ENCODE assay signal across 15 cellular contexts in genomic region chr2:74501335-74502071, GRCh38. TPM values are rescaled to one million over a fixed set of nuclear protein-coding genes. Genes with fewer than 3 reads are reported as not detected.
DNase-seq lines count a peak whose midpoint lies in the region; ATAC-seq, FAIRE-seq and TF ChIP-seq lines count a peak whose summit lies in the region.
"Had no signal": no experiment of that assay in that cellular context is flagged by ENCODE, and none has a peak within 500 bp of the region (broad histone marks: within the 10 kb centered on the region; RNA-seq: fewer than 3 reads in every experiment).

No MANE protein-coding gene starts in this region.

- no peaks in the 10 kb centered on the region for H3K9me3 ChIP-seq in liver (ENCODE audit: control insufficient read depth in 4 of 4, low read length in 3 of 4)
- H3K9me3 ChIP-seq: tibial artery had no signal

- peaks cover 0 to 6% (median 4%) of the 10 kb centered on the region in 4 donors for H3K36me3 ChIP-seq in liver (ENCODE audit: control insufficient read depth in 4 of 4, insufficient read depth in 3 of 4, low read depth in 1 of 4, low read length in 3 of 4)

- ATAC-seq in stimulated activated naive CD8-positive, alpha-beta T cell treated with anti-CD3 and anti-CD28 coated beads, Interleukin-15, amount 100 ng/mL, for 72 hours = no peak
- no peak for ATAC-seq in stimulated activated naive CD8-positive, alpha-beta T cell treated with anti-CD3 and anti-CD28 coated beads, Interleukin-15, Interleukin-2, amounts not matched to agents 100 U/mL and 50 U/mL, for 24 hours
- ATAC-seq in HG03135 (IDR thresholded peaks at IDR 0.05; ENCODE audit: unreplicated experiment) (no peak), GM18498 (IDR thresholded peaks at IDR 0.05; ENCODE audit: unreplicated experiment) (no peak)

- peak overlapping the region; percentile 80 to 87 for H3K4me3 Mint-ChIP-seq in stimulated activated naive CD8-positive, alpha-beta T cell treated with anti-CD3 and anti-CD28 coated beads, Interleukin-15, amount 100 ng/mL, for 72 hours
- H3K4me3 Mint-ChIP-seq in activated T-helper 1 cell treated with anti-CD3 and anti-CD28 coated beads, Interleukin-12 subunit alpha, Interleukin-12 subunit beta, Interleukin-2, Interleukin-4 antibody, amounts not matched to agents 30 ng/mL and 10 ng/mL and 1 ng/mL, durations not matched to agents 14 hours and 24 hours and 36 hours = peak overlapping the region; percentile 51

- peaks cover 24 to 87% (median 72%) of the 10 kb centered on the region in 4 donors for H3K4me1 ChIP-seq in liver (ENCODE audit: control insufficient read depth in 4 of 4, insufficient read depth in 4 of 4, low read length in 3 of 4)

- peaks cover 43% of the 10 kb centered on the region for H3K36me3 Mint-ChIP-seq in activated T-helper 1 cell treated with anti-CD3 and anti-CD28 coated beads, Interleukin-12 subunit alpha, Interleukin-12 subunit beta, Interleukin-2, Interleukin-4 antibody, amounts not matched to agents 30 ng/mL and 10 ng/mL and 1 ng/mL, durations not matched to agents 14 hours and 24 hours and 36 hours (ENCODE audit: low read depth)

- peak; percentile 46 for FAIRE-seq in urothelium cell line (lab: Jason Lieb, UNC)
- FAIRE-seq: GM12891 had no signal

- DNase-seq in stimulated activated naive CD8-positive, alpha-beta T cell treated with anti-CD3 and anti-CD28 coated beads, Interleukin-15, amount 100 ng/mL, for 72 hours = no peak
- DNase-seq in stimulated activated naive CD8-positive, alpha-beta T cell treated with anti-CD3 and anti-CD28 coated beads, Interleukin-15, Interleukin-2, amounts not matched to agents 100 U/mL and 50 U/mL, for 24 hours = no peak
- no peak for DNase-seq in activated T-helper 1 cell treated with anti-CD3 and anti-CD28 coated beads, Interleukin-12 subunit alpha, Interleukin-12 subunit beta, Interleukin-2, Interleukin-4 antibody, amounts not matched to agents 30 ng/mL and 10 ng/mL and 1 ng/mL, durations not matched to agents 14 hours and 24 hours and 36 hours (ENCODE audit: low spot score)
- DNase-seq in urothelium cell line (ENCODE audit: low spot score) = peak; percentile 22
- no peak for DNase-seq in stimulated activated CD4-positive, alpha-beta T cell treated with anti-CD3 and anti-CD28 coated beads, Interleukin-4, amount 100 ng/mL, for 24 hours
- DNase-seq: midbrain; NCI-H1092 treated with DMSO at 0.1 percent for 48 hours; stimulated activated CD4-positive, alpha-beta T cell treated with anti-CD3 and anti-CD28 coated beads, Interleukin-2, amount 100 ng/mL, for 48 hours; tibial artery had no signal

- TF ChIP-seq CTCF in liver (IDR thresholded peaks at IDR 0.05; ENCODE audit: low read depth, low read length, missing input control) = no peak

- peaks cover 73% of the 10 kb centered on the region for H3K4me1 Mint-ChIP-seq in stimulated activated naive CD8-positive, alpha-beta T cell treated with anti-CD3 and anti-CD28 coated beads, Interleukin-15, amount 100 ng/mL, for 72 hours
- H3K4me1 Mint-ChIP-seq in activated T-helper 1 cell treated with anti-CD3 and anti-CD28 coated beads, Interleukin-12 subunit alpha, Interleukin-12 subunit beta, Interleukin-2, Interleukin-4 antibody, amounts not matched to agents 30 ng/mL and 10 ng/mL and 1 ng/mL, durations not matched to agents 14 hours and 24 hours and 36 hours (ENCODE audit: low read depth) = peaks cover 68% of the 10 kb centered on the region

- H3K27me3 ChIP-seq in liver (ENCODE audit: control insufficient read depth in 4 of 4, insufficient read depth in 4 of 4, low read length in 3 of 4) = no peaks in the 10 kb centered on the region

- intact Hi-C loops in activated T-helper 1 cell treated with anti-CD3 and anti-CD28 coated beads, Interleukin-12 subunit alpha, Interleukin-12 subunit beta, Interleukin-2, Interleukin-4 antibody, amounts not matched to agents 30 ng/mL and 10 ng/mL and 1 ng/mL, durations not matched to agents 14 hours and 24 hours and 36 hours (cut with micrococcal nuclease) = no loop called here

- H3K4me3 ChIP-seq in liver (ENCODE audit: low read depth in 1 of 3, low read length in 3 of 3) = peak overlapping the region in 2 of 3 donors; percentile 76 to 97

- no peak for TF ChIP-seq RAD21 in liver (IDR thresholded peaks at IDR 0.05)

- no peak overlapping the region for H3K27ac Mint-ChIP-seq in stimulated activated naive CD8-positive, alpha-beta T cell treated with anti-CD3 and anti-CD28 coated beads, Interleukin-15, amount 100 ng/mL, for 72 hours
- H3K27ac Mint-ChIP-seq in activated T-helper 1 cell treated with anti-CD3 and anti-CD28 coated beads, Interleukin-12 subunit alpha, Interleukin-12 subunit beta, Interleukin-2, Interleukin-4 antibody, amounts not matched to agents 30 ng/mL and 10 ng/mL and 1 ng/mL, durations not matched to agents 14 hours and 24 hours and 36 hours = peak overlapping the region; percentile 26

- H3K9ac ChIP-seq in liver (ENCODE audit: low read depth in 1 of 2, low read length in 2 of 2) = no peak overlapping the region

- H3K27ac ChIP-seq in liver (ENCODE audit: low read depth in 1 of 2, low read length in 2 of 2) = peak overlapping the region in 1 of 2 donors; percentile 93
- H3K27ac ChIP-seq: C4-2B, tibial artery had no signal

- H3K27me3 Mint-ChIP-seq in stimulated activated naive CD8-positive, alpha-beta T cell treated with anti-CD3 and anti-CD28 coated beads, Interleukin-15, amount 100 ng/mL, for 72 hours = peaks cover 79% of the 10 kb centered on the region
- peaks cover 46% of the 10 kb centered on the region for H3K27me3 Mint-ChIP-seq in activated T-helper 1 cell treated with anti-CD3 and anti-CD28 coated beads, Interleukin-12 subunit alpha, Interleukin-12 subunit beta, Interleukin-2, Interleukin-4 antibody, amounts not matched to agents 30 ng/mL and 10 ng/mL and 1 ng/mL, durations not matched to agents 14 hours and 24 hours and 36 hours (ENCODE audit: insufficient read depth)

- H3K9me3 Mint-ChIP-seq in stimulated activated naive CD8-positive, alpha-beta T cell treated with anti-CD3 and anti-CD28 coated beads, Interleukin-15, amount 100 ng/mL, for 72 hours = no peaks in the 10 kb centered on the region
- H3K9me3 Mint-ChIP-seq in activated T-helper 1 cell treated with anti-CD3 and anti-CD28 coated beads, Interleukin-12 subunit alpha, Interleukin-12 subunit beta, Interleukin-2, Interleukin-4 antibody, amounts not matched to agents 30 ng/mL and 10 ng/mL and 1 ng/mL, durations not matched to agents 14 hours and 24 hours and 36 hours = no peaks in the 10 kb centered on the region

- WGBS in liver = 48% methylated on average over 18 of the region's 18 CpGs

TF ChIP-seq in liver, 16 proteins besides CTCF, POLR2A, EP300 and RAD21:
- TF ChIP-seq HNF4G (IDR thresholded peaks at IDR 0.05) = no peak
- TF ChIP-seq REST (IDR thresholded peaks at IDR 0.05) = peak; percentile 93
- no peak for TF ChIP-seq FOXA1 (IDR thresholded peaks at IDR 0.05)
- TF ChIP-seq NR2F2 (IDR thresholded peaks at IDR 0.05) = no peak

RNA-seq across cellular contexts. Expression of gene LBX2, which starts 2.1 kb away (rescaled TPM):
- 0.54 and 1.1 TPM in 2 replicates for total RNA-seq in activated T-helper 1 cell treated with anti-CD3 and anti-CD28 coated beads, Interleukin-12 subunit alpha, Interleukin-12 subunit beta, Interleukin-2, Interleukin-4 antibody, amounts not matched to agents 30 ng/mL and 10 ng/mL and 1 ng/mL, durations not matched to agents 14 hours and 24 hours and 36 hours
- 1 to 10 TPM in 1 of 2 donors, under 1 TPM in 1; 0.84 to 2.7 TPM for total RNA-seq in liver
- 1 to 10 TPM; 2.3 to 2.8 TPM for polyA plus RNA-seq in liver

RNA-seq across cellular contexts. Expression of gene PCGF1, which starts 6.0 kb away (rescaled TPM):
- 41.9 and 45.0 TPM in 2 replicates for total RNA-seq in activated T-helper 1 cell treated with anti-CD3 and anti-CD28 coated beads, Interleukin-12 subunit alpha, Interleukin-12 subunit beta, Interleukin-2, Interleukin-4 antibody, amounts not matched to agents 30 ng/mL and 10 ng/mL and 1 ng/mL, durations not matched to agents 14 hours and 24 hours and 36 hours
- total RNA-seq in liver = 10 to 100 TPM in 1 of 2 donors, 1 to 10 TPM in 1; 3.3 to 11.1 TPM
- polyA plus RNA-seq in liver = 10 to 100 TPM; 10.6 to 12.5 TPM

RNA-seq across cellular contexts. Expression of gene TLX2, which starts 12.7 kb away (rescaled TPM):
- total RNA-seq in activated T-helper 1 cell treated with anti-CD3 and anti-CD28 coated beads, Interleukin-12 subunit alpha, Interleukin-12 subunit beta, Interleukin-2, Interleukin-4 antibody, amounts not matched to agents 30 ng/mL and 10 ng/mL and 1 ng/mL, durations not matched to agents 14 hours and 24 hours and 36 hours = 1.2 and 1.5 TPM in 2 replicates
- total RNA-seq in liver = not detected
- polyA plus RNA-seq in liver = not detected
- polyA plus RNA-seq: fibroblast of lung had no signal

RNA-seq across cellular contexts. Expression of gene TTC31, which starts 18.6 kb away (rescaled TPM):
- total RNA-seq in activated T-helper 1 cell treated with anti-CD3 and anti-CD28 coated beads, Interleukin-12 subunit alpha, Interleukin-12 subunit beta, Interleukin-2, Interleukin-4 antibody, amounts not matched to agents 30 ng/mL and 10 ng/mL and 1 ng/mL, durations not matched to agents 14 hours and 24 hours and 36 hours = 30.2 and 32.2 TPM in 2 replicates
- 10 to 100 TPM in 1 of 2 donors, 1 to 10 TPM in 1; 9.9 to 26.4 TPM for total RNA-seq in liver
- polyA plus RNA-seq in liver = 10 to 100 TPM; 15.3 to 16.3 TPM

RNA-seq across cellular contexts. Expression of gene CCDC142, which starts 18.7 kb away (rescaled TPM):
- 30.4 and 36.3 TPM in 2 replicates for total RNA-seq in activated T-helper 1 cell treated with anti-CD3 and anti-CD28 coated beads, Interleukin-12 subunit alpha, Interleukin-12 subunit beta, Interleukin-2, Interleukin-4 antibody, amounts not matched to agents 30 ng/mL and 10 ng/mL and 1 ng/mL, durations not matched to agents 14 hours and 24 hours and 36 hours
- 10 to 100 TPM; 13.4 to 28.3 TPM for total RNA-seq in liver
- 1 to 10 TPM; 5.1 to 8.3 TPM for polyA plus RNA-seq in liver
